7 cellular contexts compared by ENCODE assay signal in the genomic region with DNA sequence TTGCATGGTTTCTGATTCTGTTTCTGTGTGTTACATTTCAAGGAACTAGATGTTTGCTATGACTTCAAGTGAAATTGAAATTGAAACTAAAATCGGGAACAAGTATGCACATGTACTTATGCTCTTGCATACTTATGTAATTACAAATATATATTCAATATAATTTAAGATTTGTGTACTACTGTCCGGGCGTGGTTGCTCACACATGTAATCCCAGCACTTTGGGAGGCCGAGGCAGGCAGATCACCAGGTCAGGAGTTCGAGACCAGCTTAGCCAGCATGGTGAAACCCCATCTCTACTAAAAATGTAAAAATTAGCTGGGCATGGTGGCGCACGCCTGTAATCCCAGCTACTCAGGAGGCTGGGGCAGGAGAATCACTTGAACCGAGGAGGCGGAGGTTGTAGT. TPM values are rescaled to one million over a fixed set of nuclear protein-coding genes. Genes with fewer than 3 reads are reported as not detected.
DNase-seq lines count a peak whose midpoint lies in the region; ATAC-seq and TF ChIP-seq lines count a peak whose summit lies in the region.
"Not testable (repeated sequence)": the region's sequence is repeated elsewhere in the genome, so short reads cannot be mapped to it uniquely, and the experiment has no call there.

No MANE protein-coding gene starts in this region.

- peak; percentile 71 for DNase-seq in OCI-M1 (lab: John Stamatoyannopoulos, UW)
- DNase-seq in activated T-helper 1 cell treated with anti-CD3 and anti-CD28 coated beads, Interleukin-12 subunit alpha, Interleukin-12 subunit beta, Interleukin-2, Interleukin-4 antibody, amounts not matched to agents 30 ng/mL and 10 ng/mL and 1 ng/mL, durations not matched to agents 14 hours and 24 hours and 36 hours (ENCODE audit: low spot score); natural killer cell treated with Interleukin-12 subunit alpha and Interleukin-12 subunit beta and Interleukin-15 and Interleukin-18, amount 100 ng/mL, for 72 hours (ENCODE audit: low spot score): not testable (repeated sequence)
- DNase-seq in fibroblast of lung (ENCODE audit: low read depth in 2 of 2): peak in 1 of 2 donors; percentile 25

- H3K4me2 ChIP-seq in fibroblast of lung (ENCODE audit: extremely low read depth, insufficient read depth, low read length): peak overlapping the region; percentile 82

- peak overlapping the region; percentile 94 for H3K27ac Mint-ChIP-seq in activated T-helper 1 cell treated with anti-CD3 and anti-CD28 coated beads, Interleukin-12 subunit alpha, Interleukin-12 subunit beta, Interleukin-2, Interleukin-4 antibody, amounts not matched to agents 30 ng/mL and 10 ng/mL and 1 ng/mL, durations not matched to agents 14 hours and 24 hours and 36 hours
- H3K27ac Mint-ChIP-seq in natural killer cell treated with Interleukin-12 subunit alpha and Interleukin-12 subunit beta and Interleukin-15 and Interleukin-18, amount 100 ng/mL, for 72 hours: peak overlapping the region; percentile 91 to 94

- H4K20me1 ChIP-seq in fibroblast of lung (ENCODE audit: control insufficient read depth, extremely low read depth, insufficient read depth, low read length): not testable (repeated sequence)

- H3K4me3 ChIP-seq in fibroblast of lung (replicated peaks in 1 of 4; ENCODE audit: control extremely low read depth in 1 of 4, insufficient read depth in 1 of 4, low read depth in 3 of 4, low read length in 4 of 4): peak overlapping the region in 3 of 4 experiments; percentile 16 to 45 (median 21)

- H3K27me3 Mint-ChIP-seq in activated T-helper 1 cell treated with anti-CD3 and anti-CD28 coated beads, Interleukin-12 subunit alpha, Interleukin-12 subunit beta, Interleukin-2, Interleukin-4 antibody, amounts not matched to agents 30 ng/mL and 10 ng/mL and 1 ng/mL, durations not matched to agents 14 hours and 24 hours and 36 hours (ENCODE audit: insufficient read depth); natural killer cell treated with Interleukin-12 subunit alpha and Interleukin-12 subunit beta and Interleukin-15 and Interleukin-18, amount 100 ng/mL, for 72 hours: not testable (repeated sequence)

- not testable (repeated sequence) for H3K9me3 ChIP-seq in fibroblast of lung (ENCODE audit: control insufficient read depth, insufficient read depth, low read depth, low read length)

- H3K36me3 ChIP-seq in fibroblast of lung (ENCODE audit: control insufficient read depth, insufficient read depth, low read length): not testable (repeated sequence)

- ATAC-seq in GM18508 (IDR thresholded peaks at IDR 0.05; ENCODE audit: insufficient read depth, unreplicated experiment) (peak; percentile 81), GM21619 (IDR thresholded peaks at IDR 0.05; ENCODE audit: unreplicated experiment) (peak; percentile 95), HG03342 (IDR thresholded peaks at IDR 0.05; ENCODE audit: unreplicated experiment) (peak; percentile 94)
- peak; percentile 90 to 95 for ATAC-seq in natural killer cell treated with Interleukin-12 subunit alpha and Interleukin-12 subunit beta and Interleukin-15 and Interleukin-18, amount 100 ng/mL, for 72 hours

- H3K4me3 Mint-ChIP-seq in activated T-helper 1 cell treated with anti-CD3 and anti-CD28 coated beads, Interleukin-12 subunit alpha, Interleukin-12 subunit beta, Interleukin-2, Interleukin-4 antibody, amounts not matched to agents 30 ng/mL and 10 ng/mL and 1 ng/mL, durations not matched to agents 14 hours and 24 hours and 36 hours: peak overlapping the region; percentile 76
- peak overlapping the region; percentile 83 for H3K4me3 Mint-ChIP-seq in natural killer cell treated with Interleukin-12 subunit alpha and Interleukin-12 subunit beta and Interleukin-15 and Interleukin-18, amount 100 ng/mL, for 72 hours

- not testable (repeated sequence) for H3K9ac ChIP-seq in fibroblast of lung (ENCODE audit: insufficient read depth, low read length)

- H3K4me1 Mint-ChIP-seq in activated T-helper 1 cell treated with anti-CD3 and anti-CD28 coated beads, Interleukin-12 subunit alpha, Interleukin-12 subunit beta, Interleukin-2, Interleukin-4 antibody, amounts not matched to agents 30 ng/mL and 10 ng/mL and 1 ng/mL, durations not matched to agents 14 hours and 24 hours and 36 hours (ENCODE audit: low read depth): peaks cover 85% of the 10 kb centered on the region
- peaks cover 44 to 52% of the 10 kb centered on the region in 2 donors for H3K4me1 Mint-ChIP-seq in natural killer cell treated with Interleukin-12 subunit alpha and Interleukin-12 subunit beta and Interleukin-15 and Interleukin-18, amount 100 ng/mL, for 72 hours (ENCODE audit: low read depth in 2 of 2)

- intact Hi-C loops in activated T-helper 1 cell treated with anti-CD3 and anti-CD28 coated beads, Interleukin-12 subunit alpha, Interleukin-12 subunit beta, Interleukin-2, Interleukin-4 antibody, amounts not matched to agents 30 ng/mL and 10 ng/mL and 1 ng/mL, durations not matched to agents 14 hours and 24 hours and 36 hours (cut with micrococcal nuclease): loop anchor here (1.0 to 5.0 kb wide), 10 partner anchors 14 to 327 kb away; partner anchors contain the start of gene RPS6KA5

- not testable (repeated sequence) for TF ChIP-seq CTCF in fibroblast of lung (conservative IDR thresholded peaks at IDR 0.05 in 1 of 2, IDR thresholded peaks at IDR 0.05 in 1 of 2; ENCODE audit: low read depth in 1 of 2, low read length in 2 of 2)

- not testable (repeated sequence) for H3K9me3 Mint-ChIP-seq in activated T-helper 1 cell treated with anti-CD3 and anti-CD28 coated beads, Interleukin-12 subunit alpha, Interleukin-12 subunit beta, Interleukin-2, Interleukin-4 antibody, amounts not matched to agents 30 ng/mL and 10 ng/mL and 1 ng/mL, durations not matched to agents 14 hours and 24 hours and 36 hours; natural killer cell treated with Interleukin-12 subunit alpha and Interleukin-12 subunit beta and Interleukin-15 and Interleukin-18, amount 100 ng/mL, for 72 hours

- H2AFZ ChIP-seq in fibroblast of lung (ENCODE audit: low read length): peak overlapping the region; percentile 84

- peaks cover 26% of the 10 kb centered on the region for H3K36me3 Mint-ChIP-seq in activated T-helper 1 cell treated with anti-CD3 and anti-CD28 coated beads, Interleukin-12 subunit alpha, Interleukin-12 subunit beta, Interleukin-2, Interleukin-4 antibody, amounts not matched to agents 30 ng/mL and 10 ng/mL and 1 ng/mL, durations not matched to agents 14 hours and 24 hours and 36 hours (ENCODE audit: low read depth)
- not testable (repeated sequence) for H3K36me3 Mint-ChIP-seq in natural killer cell treated with Interleukin-12 subunit alpha and Interleukin-12 subunit beta and Interleukin-15 and Interleukin-18, amount 100 ng/mL, for 72 hours

- not testable (repeated sequence) for H3K27me3 ChIP-seq in fibroblast of lung (ENCODE audit: control insufficient read depth, insufficient read depth, low read length)

- not testable (repeated sequence) for H3K79me2 ChIP-seq in fibroblast of lung (ENCODE audit: control insufficient read depth, insufficient read depth, low read length)

- not testable (repeated sequence) for H3K4me1 ChIP-seq in fibroblast of lung (ENCODE audit: control insufficient read depth, extremely low read depth, insufficient read depth, low read length)

- H3K27ac ChIP-seq in fibroblast of lung (ENCODE audit: insufficient read depth, low read length): not testable (repeated sequence)

RNA-seq across cellular contexts. Expression of gene RPS6KA5, which starts 37.8 kb away (rescaled TPM):
- total RNA-seq in activated T-helper 1 cell treated with anti-CD3 and anti-CD28 coated beads, Interleukin-12 subunit alpha, Interleukin-12 subunit beta, Interleukin-2, Interleukin-4 antibody, amounts not matched to agents 30 ng/mL and 10 ng/mL and 1 ng/mL, durations not matched to agents 14 hours and 24 hours and 36 hours: 16.6 and 16.7 TPM in 2 replicates
- 1.0 and 2.0 TPM in 2 replicates for total RNA-seq in fibroblast of lung
- polyA plus RNA-seq in fibroblast of lung: 0.59 and 1.9 TPM in 2 replicates
- 0.35 and 1.0 TPM in 2 replicates for polyA plus RNA-seq in fibroblast of lung (2012)
- 0.08 TPM in 1 of 2 replicates, not detected in the other for polyA minus RNA-seq in fibroblast of lung (ENCODE audit: low replicate concordance)
- total RNA-seq in natural killer cell treated with Interleukin-12 subunit alpha and Interleukin-12 subunit beta and Interleukin-15 and Interleukin-18, amount 100 ng/mL, for 72 hours: 10 to 100 TPM; 20.5 to 47.5 TPM
